In the genomic region with DNA sequence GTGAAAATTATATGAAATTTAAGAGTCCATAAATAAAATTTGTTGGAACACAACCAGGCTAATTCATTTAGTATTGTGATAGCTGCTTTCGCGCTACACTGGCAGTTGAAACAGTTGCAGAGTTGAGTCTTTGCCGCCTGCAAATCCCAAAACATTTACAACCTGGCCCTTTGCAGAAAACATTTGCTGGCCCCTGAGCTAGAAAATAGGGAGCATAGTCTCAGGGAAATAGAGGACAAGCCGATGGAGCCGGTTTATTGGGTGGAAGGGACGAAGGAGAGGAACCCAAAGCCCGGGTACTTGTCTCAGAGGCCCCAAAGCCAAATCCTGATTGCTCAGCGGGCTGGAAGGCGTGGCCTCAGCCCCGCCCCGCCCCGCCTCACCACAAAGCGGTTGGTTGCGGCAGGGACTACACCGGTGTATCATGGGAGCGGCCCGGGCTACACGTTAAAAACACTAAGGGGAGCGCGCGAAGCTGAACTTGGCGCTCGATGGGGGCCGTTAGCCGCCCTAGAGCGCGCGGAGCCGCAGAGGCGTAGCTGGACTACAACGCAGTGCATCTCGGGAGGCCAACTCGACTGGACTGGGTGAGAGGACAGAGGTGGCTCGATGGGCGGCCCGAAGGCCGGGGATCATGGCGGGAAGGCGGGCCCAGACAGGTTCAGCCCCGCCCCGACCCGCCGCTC, we compare ENCODE assay signal across 1 cellular context.
TF ChIP-seq lines count a peak whose summit lies in the region.

No MANE protein-coding gene starts in this region.

TF ChIP-seq in HepG2, 621 proteins besides CTCF, POLR2A, EP300 and RAD21 (continued from another document and continues in another):
- TF ChIP-seq, protein P1, sequence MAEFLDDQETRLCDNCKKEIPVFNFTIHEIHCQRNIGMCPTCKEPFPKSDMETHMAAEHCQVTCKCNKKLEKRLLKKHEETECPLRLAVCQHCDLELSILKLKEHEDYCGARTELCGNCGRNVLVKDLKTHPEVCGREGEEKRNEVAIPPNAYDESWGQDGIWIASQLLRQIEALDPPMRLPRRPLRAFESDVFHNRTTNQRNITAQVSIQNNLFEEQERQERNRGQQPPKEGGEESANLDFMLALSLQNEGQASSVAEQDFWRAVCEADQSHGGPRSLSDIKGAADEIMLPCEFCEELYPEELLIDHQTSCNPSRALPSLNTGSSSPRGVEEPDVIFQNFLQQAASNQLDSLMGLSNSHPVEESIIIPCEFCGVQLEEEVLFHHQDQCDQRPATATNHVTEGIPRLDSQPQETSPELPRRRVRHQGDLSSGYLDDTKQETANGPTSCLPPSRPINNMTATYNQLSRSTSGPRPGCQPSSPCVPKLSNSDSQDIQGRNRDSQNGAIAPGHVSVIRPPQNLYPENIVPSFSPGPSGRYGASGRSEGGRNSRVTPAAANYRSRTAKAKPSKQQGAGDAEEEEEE (CRISPR knock-in tag; IDR thresholded peaks at IDR 0.05; ENCODE audit: borderline replicate concordance), result no peak
- TF ChIP-seq, protein P2, sequence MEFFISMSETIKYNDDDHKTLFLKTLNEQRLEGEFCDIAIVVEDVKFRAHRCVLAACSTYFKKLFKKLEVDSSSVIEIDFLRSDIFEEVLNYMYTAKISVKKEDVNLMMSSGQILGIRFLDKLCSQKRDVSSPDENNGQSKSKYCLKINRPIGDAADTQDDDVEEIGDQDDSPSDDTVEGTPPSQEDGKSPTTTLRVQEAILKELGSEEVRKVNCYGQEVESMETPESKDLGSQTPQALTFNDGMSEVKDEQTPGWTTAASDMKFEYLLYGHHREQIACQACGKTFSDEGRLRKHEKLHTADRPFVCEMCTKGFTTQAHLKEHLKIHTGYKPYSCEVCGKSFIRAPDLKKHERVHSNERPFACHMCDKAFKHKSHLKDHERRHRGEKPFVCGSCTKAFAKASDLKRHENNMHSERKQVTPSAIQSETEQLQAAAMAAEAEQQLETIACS (CRISPR knock-in tag; IDR thresholded peaks at IDR 0.05), result peak; percentile 78
- TF ChIP-seq, protein P3, sequence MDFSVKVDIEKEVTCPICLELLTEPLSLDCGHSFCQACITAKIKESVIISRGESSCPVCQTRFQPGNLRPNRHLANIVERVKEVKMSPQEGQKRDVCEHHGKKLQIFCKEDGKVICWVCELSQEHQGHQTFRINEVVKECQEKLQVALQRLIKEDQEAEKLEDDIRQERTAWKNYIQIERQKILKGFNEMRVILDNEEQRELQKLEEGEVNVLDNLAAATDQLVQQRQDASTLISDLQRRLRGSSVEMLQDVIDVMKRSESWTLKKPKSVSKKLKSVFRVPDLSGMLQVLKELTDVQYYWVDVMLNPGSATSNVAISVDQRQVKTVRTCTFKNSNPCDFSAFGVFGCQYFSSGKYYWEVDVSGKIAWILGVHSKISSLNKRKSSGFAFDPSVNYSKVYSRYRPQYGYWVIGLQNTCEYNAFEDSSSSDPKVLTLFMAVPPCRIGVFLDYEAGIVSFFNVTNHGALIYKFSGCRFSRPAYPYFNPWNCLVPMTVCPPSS (IDR thresholded peaks at IDR 0.05), result no peak
- TF ChIP-seq, protein P4, sequence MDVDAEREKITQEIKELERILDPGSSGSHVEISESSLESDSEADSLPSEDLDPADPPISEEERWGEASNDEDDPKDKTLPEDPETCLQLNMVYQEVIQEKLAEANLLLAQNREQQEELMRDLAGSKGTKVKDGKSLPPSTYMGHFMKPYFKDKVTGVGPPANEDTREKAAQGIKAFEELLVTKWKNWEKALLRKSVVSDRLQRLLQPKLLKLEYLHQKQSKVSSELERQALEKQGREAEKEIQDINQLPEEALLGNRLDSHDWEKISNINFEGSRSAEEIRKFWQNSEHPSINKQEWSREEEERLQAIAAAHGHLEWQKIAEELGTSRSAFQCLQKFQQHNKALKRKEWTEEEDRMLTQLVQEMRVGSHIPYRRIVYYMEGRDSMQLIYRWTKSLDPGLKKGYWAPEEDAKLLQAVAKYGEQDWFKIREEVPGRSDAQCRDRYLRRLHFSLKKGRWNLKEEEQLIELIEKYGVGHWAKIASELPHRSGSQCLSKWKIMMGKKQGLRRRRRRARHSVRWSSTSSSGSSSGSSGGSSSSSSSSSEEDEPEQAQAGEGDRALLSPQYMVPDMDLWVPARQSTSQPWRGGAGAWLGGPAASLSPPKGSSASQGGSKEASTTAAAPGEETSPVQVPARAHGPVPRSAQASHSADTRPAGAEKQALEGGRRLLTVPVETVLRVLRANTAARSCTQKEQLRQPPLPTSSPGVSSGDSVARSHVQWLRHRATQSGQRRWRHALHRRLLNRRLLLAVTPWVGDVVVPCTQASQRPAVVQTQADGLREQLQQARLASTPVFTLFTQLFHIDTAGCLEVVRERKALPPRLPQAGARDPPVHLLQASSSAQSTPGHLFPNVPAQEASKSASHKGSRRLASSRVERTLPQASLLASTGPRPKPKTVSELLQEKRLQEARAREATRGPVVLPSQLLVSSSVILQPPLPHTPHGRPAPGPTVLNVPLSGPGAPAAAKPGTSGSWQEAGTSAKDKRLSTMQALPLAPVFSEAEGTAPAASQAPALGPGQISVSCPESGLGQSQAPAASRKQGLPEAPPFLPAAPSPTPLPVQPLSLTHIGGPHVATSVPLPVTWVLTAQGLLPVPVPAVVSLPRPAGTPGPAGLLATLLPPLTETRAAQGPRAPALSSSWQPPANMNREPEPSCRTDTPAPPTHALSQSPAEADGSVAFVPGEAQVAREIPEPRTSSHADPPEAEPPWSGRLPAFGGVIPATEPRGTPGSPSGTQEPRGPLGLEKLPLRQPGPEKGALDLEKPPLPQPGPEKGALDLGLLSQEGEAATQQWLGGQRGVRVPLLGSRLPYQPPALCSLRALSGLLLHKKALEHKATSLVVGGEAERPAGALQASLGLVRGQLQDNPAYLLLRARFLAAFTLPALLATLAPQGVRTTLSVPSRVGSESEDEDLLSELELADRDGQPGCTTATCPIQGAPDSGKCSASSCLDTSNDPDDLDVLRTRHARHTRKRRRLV (CRISPR knock-in tag; IDR thresholded peaks at IDR 0.05), result 0 out of 2 replicates have a peak, but pooled peaks have one; percentile 55
- TF ChIP-seq ZBTB8A (CRISPR knock-in tag; IDR thresholded peaks at IDR 0.05; ENCODE audit: borderline replicate concordance, low read depth) (no peak), ATRX (CRISPR knock-in tag; IDR thresholded peaks at IDR 0.05; ENCODE audit: borderline replicate concordance) (no peak), ZBTB20 (CRISPR knock-in tag; IDR thresholded peaks at IDR 0.05; ENCODE audit: borderline replicate concordance, low read depth) (peak; percentile 52), EHMT2 (IDR thresholded peaks at IDR 0.05; ENCODE audit: borderline replicate concordance, low read depth, low read length) (no peak), ZC3H13 (CRISPR knock-in tag; IDR thresholded peaks at IDR 0.05) (no peak), PRPF4 (IDR thresholded peaks at IDR 0.05; ENCODE audit: low read depth, low read length, poor library complexity, severe bottlenecking) (no peak), BHLHE40 (IDR thresholded peaks at IDR 0.05; ENCODE audit: low read length) (no peak), KLF12 (CRISPR knock-in tag; IDR thresholded peaks at IDR 0.05; ENCODE audit: borderline replicate concordance) (peak; percentile 61; the same call in 1 of the 2 replicates), ZNF33B (CRISPR knock-in tag; IDR thresholded peaks at IDR 0.05) (no peak), WIZ (CRISPR knock-in tag; IDR thresholded peaks at IDR 0.05) (peak; percentile 20; the same call in 1 of the 2 replicates), HNRNPLL (IDR thresholded peaks at IDR 0.05; ENCODE audit: low read depth, low read length, poor library complexity, severe bottlenecking) (peak; percentile 83), ZNF841 (CRISPR knock-in tag; IDR thresholded peaks at IDR 0.05; ENCODE audit: borderline replicate concordance) (no peak), CBX5 (CRISPR knock-in tag; IDR thresholded peaks at IDR 0.05; ENCODE audit: borderline replicate concordance) (no peak; the same call in 1 of the 2 replicates), KLF11 (CRISPR knock-in tag; IDR thresholded peaks at IDR 0.05) (no peak), ZNF567 (CRISPR knock-in tag; IDR thresholded peaks at IDR 0.05; ENCODE audit: borderline replicate concordance) (no peak), ZNF577 (CRISPR knock-in tag; IDR thresholded peaks at IDR 0.05; ENCODE audit: borderline replicate concordance, low read depth) (no peak), HNF4A (CRISPR knock-in tag; IDR thresholded peaks at IDR 0.05) (peak; percentile 47; the same call in 1 of the 2 replicates), EEA1 (CRISPR knock-in tag; IDR thresholded peaks at IDR 0.05; ENCODE audit: borderline replicate concordance) (no peak), SMARCE1 (IDR thresholded peaks at IDR 0.05; ENCODE audit: borderline replicate concordance) (no peak), ZNF746 (CRISPR knock-in tag; IDR thresholded peaks at IDR 0.05) (no peak), ZNF563 (CRISPR knock-in tag; IDR thresholded peaks at IDR 0.05) (no peak), ZFAT (CRISPR knock-in tag; conservative IDR thresholded peaks at IDR 0.05) (no peak), ZKSCAN5 (CRISPR knock-in tag; IDR thresholded peaks at IDR 0.05) (no peak), ZNF816 (CRISPR knock-in tag; IDR thresholded peaks at IDR 0.05; ENCODE audit: borderline replicate concordance) (0 out of 2 replicates have a peak, but pooled peaks have one; percentile 23), KLF13 (CRISPR knock-in tag; IDR thresholded peaks at IDR 0.05) (no peak), ZNF737 (CRISPR knock-in tag; IDR thresholded peaks at IDR 0.05; ENCODE audit: borderline replicate concordance) (no peak)
- TF ChIP-seq, protein P5, sequence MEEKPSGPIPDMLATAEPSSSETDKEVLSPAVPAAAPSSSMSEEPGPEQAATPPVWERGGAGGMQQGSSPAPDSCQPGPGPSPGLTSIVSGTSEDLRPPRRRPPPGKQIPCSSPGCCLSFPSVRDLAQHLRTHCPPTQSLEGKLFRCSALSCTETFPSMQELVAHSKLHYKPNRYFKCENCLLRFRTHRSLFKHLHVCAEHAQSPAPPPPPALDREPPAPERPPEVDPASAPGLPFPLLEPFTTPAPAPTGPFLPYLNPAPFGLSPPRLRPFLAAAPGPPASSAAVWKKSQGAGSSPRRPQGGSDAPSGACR (CRISPR knock-in tag; IDR thresholded peaks at IDR 0.05), result no peak; the same call in 1 of the 2 replicates
- TF ChIP-seq, protein P6, sequence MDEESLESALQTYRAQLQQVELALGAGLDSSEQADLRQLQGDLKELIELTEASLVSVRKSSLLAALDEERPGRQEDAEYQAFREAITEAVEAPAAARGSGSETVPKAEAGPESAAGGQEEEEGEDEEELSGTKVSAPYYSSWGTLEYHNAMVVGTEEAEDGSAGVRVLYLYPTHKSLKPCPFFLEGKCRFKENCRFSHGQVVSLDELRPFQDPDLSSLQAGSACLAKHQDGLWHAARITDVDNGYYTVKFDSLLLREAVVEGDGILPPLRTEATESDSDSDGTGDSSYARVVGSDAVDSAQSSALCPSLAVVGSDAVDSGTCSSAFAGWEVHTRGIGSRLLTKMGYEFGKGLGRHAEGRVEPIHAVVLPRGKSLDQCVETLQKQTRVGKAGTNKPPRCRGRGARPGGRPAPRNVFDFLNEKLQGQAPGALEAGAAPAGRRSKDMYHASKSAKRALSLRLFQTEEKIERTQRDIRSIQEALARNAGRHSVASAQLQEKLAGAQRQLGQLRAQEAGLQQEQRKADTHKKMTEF (CRISPR knock-in tag; IDR thresholded peaks at IDR 0.05), result peak; percentile 71; the same call in 1 of the 2 replicates
- TF ChIP-seq, protein P7, sequence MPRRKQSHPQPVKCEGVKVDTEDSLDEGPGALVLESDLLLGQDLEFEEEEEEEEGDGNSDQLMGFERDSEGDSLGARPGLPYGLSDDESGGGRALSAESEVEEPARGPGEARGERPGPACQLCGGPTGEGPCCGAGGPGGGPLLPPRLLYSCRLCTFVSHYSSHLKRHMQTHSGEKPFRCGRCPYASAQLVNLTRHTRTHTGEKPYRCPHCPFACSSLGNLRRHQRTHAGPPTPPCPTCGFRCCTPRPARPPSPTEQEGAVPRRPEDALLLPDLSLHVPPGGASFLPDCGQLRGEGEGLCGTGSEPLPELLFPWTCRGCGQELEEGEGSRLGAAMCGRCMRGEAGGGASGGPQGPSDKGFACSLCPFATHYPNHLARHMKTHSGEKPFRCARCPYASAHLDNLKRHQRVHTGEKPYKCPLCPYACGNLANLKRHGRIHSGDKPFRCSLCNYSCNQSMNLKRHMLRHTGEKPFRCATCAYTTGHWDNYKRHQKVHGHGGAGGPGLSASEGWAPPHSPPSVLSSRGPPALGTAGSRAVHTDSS (CRISPR knock-in tag; conservative IDR thresholded peaks at IDR 0.05), result no peak
- TF ChIP-seq, protein P8, sequence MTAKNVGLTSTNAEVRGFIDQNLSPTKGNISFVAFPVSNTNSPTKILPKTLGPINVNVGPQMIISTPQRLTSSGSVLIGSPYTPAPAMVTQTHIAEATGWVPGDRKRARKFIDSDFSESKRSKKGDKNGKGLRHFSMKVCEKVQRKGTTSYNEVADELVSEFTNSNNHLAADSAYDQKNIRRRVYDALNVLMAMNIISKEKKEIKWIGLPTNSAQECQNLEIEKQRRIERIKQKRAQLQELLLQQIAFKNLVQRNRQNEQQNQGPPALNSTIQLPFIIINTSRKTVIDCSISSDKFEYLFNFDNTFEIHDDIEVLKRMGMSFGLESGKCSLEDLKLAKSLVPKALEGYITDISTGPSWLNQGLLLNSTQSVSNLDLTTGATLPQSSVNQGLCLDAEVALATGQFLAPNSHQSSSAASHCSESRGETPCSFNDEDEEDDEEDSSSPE (CRISPR knock-in tag; IDR thresholded peaks at IDR 0.05), result peak; percentile 98
- TF ChIP-seq, protein P9, sequence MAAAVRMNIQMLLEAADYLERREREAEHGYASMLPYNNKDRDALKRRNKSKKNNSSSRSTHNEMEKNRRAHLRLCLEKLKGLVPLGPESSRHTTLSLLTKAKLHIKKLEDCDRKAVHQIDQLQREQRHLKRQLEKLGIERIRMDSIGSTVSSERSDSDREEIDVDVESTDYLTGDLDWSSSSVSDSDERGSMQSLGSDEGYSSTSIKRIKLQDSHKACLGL (CRISPR knock-in tag; IDR thresholded peaks at IDR 0.05), result no peak; the same call in 1 of the 2 replicates
- TF ChIP-seq, protein P10, sequence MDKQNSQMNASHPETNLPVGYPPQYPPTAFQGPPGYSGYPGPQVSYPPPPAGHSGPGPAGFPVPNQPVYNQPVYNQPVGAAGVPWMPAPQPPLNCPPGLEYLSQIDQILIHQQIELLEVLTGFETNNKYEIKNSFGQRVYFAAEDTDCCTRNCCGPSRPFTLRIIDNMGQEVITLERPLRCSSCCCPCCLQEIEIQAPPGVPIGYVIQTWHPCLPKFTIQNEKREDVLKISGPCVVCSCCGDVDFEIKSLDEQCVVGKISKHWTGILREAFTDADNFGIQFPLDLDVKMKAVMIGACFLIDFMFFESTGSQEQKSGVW (CRISPR knock-in tag; IDR thresholded peaks at IDR 0.05; ENCODE audit: borderline replicate concordance), result no peak
- TF ChIP-seq, protein P11, sequence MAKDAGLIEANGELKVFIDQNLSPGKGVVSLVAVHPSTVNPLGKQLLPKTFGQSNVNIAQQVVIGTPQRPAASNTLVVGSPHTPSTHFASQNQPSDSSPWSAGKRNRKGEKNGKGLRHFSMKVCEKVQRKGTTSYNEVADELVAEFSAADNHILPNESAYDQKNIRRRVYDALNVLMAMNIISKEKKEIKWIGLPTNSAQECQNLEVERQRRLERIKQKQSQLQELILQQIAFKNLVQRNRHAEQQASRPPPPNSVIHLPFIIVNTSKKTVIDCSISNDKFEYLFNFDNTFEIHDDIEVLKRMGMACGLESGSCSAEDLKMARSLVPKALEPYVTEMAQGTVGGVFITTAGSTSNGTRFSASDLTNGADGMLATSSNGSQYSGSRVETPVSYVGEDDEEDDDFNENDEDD (CRISPR knock-in tag; IDR thresholded peaks at IDR 0.05; ENCODE audit: borderline replicate concordance), result peak; percentile 96
- TF ChIP-seq, protein P12, sequence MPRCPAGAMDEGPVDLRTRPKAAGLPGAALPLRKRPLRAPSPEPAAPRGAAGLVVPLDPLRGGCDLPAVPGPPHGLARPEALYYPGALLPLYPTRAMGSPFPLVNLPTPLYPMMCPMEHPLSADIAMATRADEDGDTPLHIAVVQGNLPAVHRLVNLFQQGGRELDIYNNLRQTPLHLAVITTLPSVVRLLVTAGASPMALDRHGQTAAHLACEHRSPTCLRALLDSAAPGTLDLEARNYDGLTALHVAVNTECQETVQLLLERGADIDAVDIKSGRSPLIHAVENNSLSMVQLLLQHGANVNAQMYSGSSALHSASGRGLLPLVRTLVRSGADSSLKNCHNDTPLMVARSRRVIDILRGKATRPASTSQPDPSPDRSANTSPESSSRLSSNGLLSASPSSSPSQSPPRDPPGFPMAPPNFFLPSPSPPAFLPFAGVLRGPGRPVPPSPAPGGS (CRISPR knock-in tag; IDR thresholded peaks at IDR 0.05), result no peak
